Comparison of ENCODE assay signal across 16 cellular contexts in the genomic region with DNA sequence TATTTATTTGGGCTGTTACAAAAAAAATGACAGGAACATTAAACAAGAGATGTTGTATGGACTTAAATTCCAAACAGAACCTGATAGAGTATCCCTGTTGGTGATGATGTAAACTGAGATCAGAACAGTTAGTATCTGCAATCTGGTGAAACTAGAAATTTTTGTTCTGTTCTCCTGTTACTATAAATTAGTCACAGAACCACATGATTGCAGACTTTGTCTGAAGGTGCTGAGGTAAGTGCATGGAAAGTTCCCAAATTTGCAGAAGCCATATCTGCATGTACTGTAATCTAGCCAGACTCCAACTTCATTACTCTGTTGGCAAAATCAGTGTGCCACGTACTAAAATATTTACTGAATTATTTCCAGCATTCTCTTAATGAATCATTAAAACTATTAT.
DNase-seq lines count a peak whose midpoint lies in the region; FAIRE-seq and TF ChIP-seq lines count a peak whose summit lies in the region.
"Had no signal": no experiment of that assay in that cellular context is flagged by ENCODE, and none has a peak within 500 bp of the region (broad histone marks: within the 10 kb centered on the region; RNA-seq: fewer than 3 reads in every experiment).

No MANE protein-coding gene starts in this region.

- intact Hi-C loops in Caco-2 (cut with micrococcal nuclease; ENCODE audit: unreplicated experiment): no loop called here

- POLR2A ChIA-PET in Caco-2 (lab: Charles Lee): no interaction called here

- 0 out of 2 replicates have a peak, but pooled peaks cover 6% of the 10 kb centered on the region for H3K4me1 ChIP-seq in Caco-2

- CTCF ChIA-PET in Caco-2 (lab: Charles Lee): no interaction called here

- no peaks in the 10 kb centered on the region; the same call in 1 of the 2 replicates for H3K9me3 ChIP-seq in Caco-2

- H3K27me3 ChIP-seq in bronchial epithelial cell (ENCODE audit: control insufficient read depth, insufficient read depth, low read length) (no peaks in the 10 kb centered on the region), Caco-2 (replicated peaks; ENCODE audit: control insufficient read depth, insufficient read depth, low read length) (no peaks in the 10 kb centered on the region)

- H3K27me3 Mint-ChIP-seq in glutamatergic neuron (ENCODE audit: unreplicated experiment) (peaks cover 4% of the 10 kb centered on the region), Caco-2 (ENCODE audit: insufficient read depth, unreplicated experiment) (no peaks in the 10 kb centered on the region)
- H3K27me3 Mint-ChIP-seq: CD4-positive, alpha-beta T cell; IgD-negative memory B cell had no signal

- H3K9me3 Mint-ChIP-seq in glutamatergic neuron (ENCODE audit: unreplicated experiment) (peaks cover 7% of the 10 kb centered on the region), Caco-2 (ENCODE audit: unreplicated experiment) (no peaks in the 10 kb centered on the region)
- H3K9me3 Mint-ChIP-seq: CD4-positive, alpha-beta T cell; IgD-negative memory B cell had no signal

- BruUV-seq in Caco-2 (replicated peaks; lab: Mats Ljungman, UMichigan): no TSS peak

- FAIRE-seq in bronchial epithelial cell (lab: Jason Lieb, UNC): no peak
- FAIRE-seq: GM12878, GM19239, H1, HepG2 had no signal

- H3K36me3 Mint-ChIP-seq in glutamatergic neuron (ENCODE audit: unreplicated experiment): peaks cover 5% of the 10 kb centered on the region
- H3K36me3 Mint-ChIP-seq in Caco-2 (ENCODE audit: insufficient read depth, unreplicated experiment): no peaks in the 10 kb centered on the region
- H3K36me3 Mint-ChIP-seq: IgD-negative memory B cell had no signal

- no peak overlapping the region for H3K4me3 ChIP-seq in bronchial epithelial cell (ENCODE audit: low read depth, low read length)
- H3K4me3 ChIP-seq in Caco-2 (ENCODE audit: low read depth, low read length): no peak overlapping the region
- H3K4me3 ChIP-seq: GM12878 had no signal

- H3K4me1 Mint-ChIP-seq in glutamatergic neuron (ENCODE audit: low read depth, unreplicated experiment) (peaks cover 22% of the 10 kb centered on the region), Caco-2 (ENCODE audit: low read depth, unreplicated experiment) (no peaks in the 10 kb centered on the region)
- H3K4me1 Mint-ChIP-seq: H9, IgD-negative memory B cell had no signal

- H3K36me3 ChIP-seq in bronchial epithelial cell (ENCODE audit: control insufficient read depth, insufficient read depth, low read length): no peaks in the 10 kb centered on the region
- no peaks in the 10 kb centered on the region for H3K36me3 ChIP-seq in Caco-2 (ENCODE audit: control insufficient read depth, insufficient read depth, low read length)

- no peak for TF ChIP-seq CTCF in bronchial epithelial cell (IDR thresholded peaks at IDR 0.05; ENCODE audit: insufficient read depth, low read length, severe bottlenecking)
- no peak for TF ChIP-seq CTCF in glutamatergic neuron (IDR thresholded peaks at IDR 0.05; ENCODE audit: partially characterized antibody, unreplicated experiment)
- TF ChIP-seq CTCF in Caco-2 (IDR thresholded peaks at IDR 0.05; ENCODE audit: insufficient read depth in 1 of 2, low read depth in 1 of 2, low read length in 1 of 2, severe bottlenecking in 1 of 2, unreplicated experiment in 1 of 2): no peak

- in situ Hi-C loops in KBM-7 (cut with MboI; ENCODE audit: low pct_unique_long_range_greater_than_20kb, low sequenced_read_pairs): no loop called here

- DNase-seq in Ammon's horn (ENCODE audit: low spot score) (peak; percentile 48), HCEC 1CT (peak; percentile 7), bronchial epithelial cell (ENCODE audit: low read depth) (peak; percentile 9), glutamatergic neuron (no peak), Caco-2 (no peak), SKM-1 (lab: John Stamatoyannopoulos, UW; ENCODE audit: unreplicated experiment) (no peak), KBM-7 (no peak)
- DNase-seq: Calu3; CD4-positive, alpha-beta T cell; DMS79 treated with DMSO at 0.1 percent for 48 hours; H9 had no signal

- no peak overlapping the region for H3K4me3 Mint-ChIP-seq in glutamatergic neuron (ENCODE audit: unreplicated experiment)
- H3K4me3 Mint-ChIP-seq in Caco-2 (ENCODE audit: unreplicated experiment): no peak overlapping the region
- H3K4me3 Mint-ChIP-seq: CD4-positive, alpha-beta T cell; H9; IgD-negative memory B cell had no signal

- H3K27ac Mint-ChIP-seq in glutamatergic neuron (ENCODE audit: unreplicated experiment): peak overlapping the region; percentile 65
- H3K27ac Mint-ChIP-seq in Caco-2 (ENCODE audit: unreplicated experiment): no peak overlapping the region
- H3K27ac Mint-ChIP-seq: CD4-positive, alpha-beta T cell; H9; IgD-negative memory B cell had no signal

Comparison
In these comparisons a context has a peak if more than half of its experiments do, and no peak if none do; other contexts are left out.
1. DNase-seq: peak in Ammon's horn (single experiment), HCEC 1CT (single experiment) and bronchial epithelial cell (single experiment); none in glutamatergic neuron (single experiment), Caco-2 (0 of 2), SKM-1 (single experiment) and KBM-7 (single experiment).